Comparison of ENCODE assay signal across 8 cellular contexts in genomic region chr7:22782616-22783232, GRCh38. TPM values are rescaled to one million over a fixed set of nuclear protein-coding genes. Genes with fewer than 3 reads are reported as not detected.
DNase-seq lines count a peak whose midpoint lies in the region; ATAC-seq, FAIRE-seq and TF ChIP-seq lines count a peak whose summit lies in the region.

No MANE protein-coding gene starts in this region.

- H3K36me3 Mint-ChIP-seq in H9 (ENCODE audit: insufficient read depth in 1 of 3, low read depth in 3 of 3) (peaks cover 0 to 2% (median 0%) of the 10 kb centered on the region in 3 experiments; a peak in 2 of 7 replicates), WTC11 (no peaks in the 10 kb centered on the region)

- H3K27me3 Mint-ChIP-seq in H9 (ENCODE audit: low read depth) (no peaks in the 10 kb centered on the region), WTC11 (ENCODE audit: low read depth) (no peaks in the 10 kb centered on the region)

- H3K4me1 ChIP-seq in H9 (ENCODE audit: insufficient read depth, low read length) (no peaks in the 10 kb centered on the region; the same call in 1 of the 2 replicates), HepG2 (ENCODE audit: insufficient read depth, low read length) (peaks cover 55% of the 10 kb centered on the region)

- no peak overlapping the region for H4K8ac ChIP-seq in H9 (replicated peaks; ENCODE audit: insufficient read length, low read depth, low read length)

- H3K23ac ChIP-seq in H9 (ENCODE audit: insufficient read length, low read depth, low read length) = no peak overlapping the region

- no peak overlapping the region for H3K4ac ChIP-seq in H9 (ENCODE audit: low read depth, low read length)

- no peak overlapping the region for H2BK5ac ChIP-seq in H9 (ENCODE audit: insufficient read length, low read length)

- no peak overlapping the region for H2BK120ac ChIP-seq in H9 (ENCODE audit: low read depth, low read length, poor library complexity, severe bottlenecking)

- DNase-seq in GM10248 (ENCODE audit: extremely low spot score) (peak; percentile 84), H9 (peak; percentile 77), NCI-H1092 (lab: John Stamatoyannopoulos, UW) (peak; percentile 34), WTC11 (ENCODE audit: low spot score) (peak; percentile 84), cardiac fibroblast (ENCODE audit: low read depth in 2 of 2) (peak; percentile 54 to 77), HepG2 (ENCODE audit: low spot score) (peak; percentile 44)
- peak; percentile 47 for DNase-seq in stimulated activated CD8-positive, alpha-beta memory T cell treated with anti-CD3 and anti-CD28 coated beads, Interleukin-15, amount 100 ng/mL, for 24 hours (ENCODE audit: low read depth)

- H3K79me2 ChIP-seq in H9 (ENCODE audit: insufficient read depth, low read length) = no peaks in the 10 kb centered on the region
- H3K79me2 ChIP-seq in HepG2 (ENCODE audit: insufficient read depth, low read length) = no peaks in the 10 kb centered on the region

- H4K20me1 ChIP-seq in H9 (ENCODE audit: control insufficient read depth, insufficient read depth, insufficient read length) = no peaks in the 10 kb centered on the region
- H4K20me1 ChIP-seq in HepG2 (ENCODE audit: insufficient read depth, low read length) = no peaks in the 10 kb centered on the region

- no CpG with 5 or more reads among the region's 7 CpGs for WGBS in H9 (ENCODE audit: extremely low coverage, insufficient read length, low lambda C conversion rate)
- 45% methylated on average over 7 of the region's 7 CpGs for WGBS in HepG2 (ENCODE audit: low lambda C conversion rate)

- no peak overlapping the region for H2AK5ac ChIP-seq in H9 (ENCODE audit: insufficient read length, low read length)

- TF ChIP-seq RAD21 in HepG2 (CRISPR knock-in tag; IDR thresholded peaks at IDR 0.05) = peak; percentile 50; the same call in 1 of the 2 replicates

- H3K23me2 ChIP-seq in H9 (ENCODE audit: insufficient read length, low read depth, low read length, poor library complexity, severe bottlenecking) = no peaks in the 10 kb centered on the region

- no peak overlapping the region for H3T11ph ChIP-seq in H9 (ENCODE audit: low read length)

- no peak overlapping the region for H3K18ac ChIP-seq in H9 (ENCODE audit: insufficient read length, low read depth, low read length)

- BruUV-seq in HepG2 (replicated peaks; lab: Mats Ljungman, UMichigan) = no TSS peak

- POLR2A ChIA-PET in GM10248 (lab: Yijun Ruan, JAX) (no interaction called here), WTC11 (lab: Charles Lee) (no interaction called here), HepG2 (lab: Yijun Ruan, JAX) (no interaction called here)

- H3K9me3 Mint-ChIP-seq in H9 = no peaks in the 10 kb centered on the region
- peaks cover 6% of the 10 kb centered on the region for H3K9me3 Mint-ChIP-seq in WTC11

- no peak overlapping the region for H2BK20ac ChIP-seq in H9 (ENCODE audit: low read depth, low read length, poor library complexity, severe bottlenecking)

- intact Hi-C loops in HepG2 (cut with micrococcal nuclease; ENCODE audit: unreplicated experiment) = loop anchor here (5.0 kb wide), 1 partner anchor 55 kb away; the partner anchor contains the start of gene IL6

- no peak for FAIRE-seq in HepG2 (lab: Jason Lieb, UNC)

- no peak overlapping the region for H3K56ac ChIP-seq in H9 (ENCODE audit: insufficient read length, low read depth, low read length)

- in situ Hi-C loops in HepG2 (cut with HindIII; ENCODE audit: extremely low pct_ligation_motif_present, low pct_unique_long_range_greater_than_20kb) = no loop called here

- H3K27me3 ChIP-seq in H9 (ENCODE audit: insufficient read depth, low read length) = no peaks in the 10 kb centered on the region
- H3K27me3 ChIP-seq in HepG2 (ENCODE audit: control insufficient read depth in 1 of 2, insufficient read depth in 2 of 2, low read length in 2 of 2) = no peaks in the 10 kb centered on the region

- H2BK12ac ChIP-seq in H9 (ENCODE audit: insufficient read length, low read depth, low read length) = no peak overlapping the region

- TF ChIP-seq CTCF in GM10248 (IDR thresholded peaks at IDR 0.05; ENCODE audit: control extremely low read depth, extremely low read depth, low read depth, missing control alignments) = peak; percentile 87
- peak; percentile 92 for TF ChIP-seq CTCF in H9 (conservative IDR thresholded peaks at IDR 0.05)
- peak; percentile 73 for TF ChIP-seq CTCF in WTC11 (IDR thresholded peaks at IDR 0.05)
- TF ChIP-seq CTCF in cardiac fibroblast (IDR thresholded peaks at IDR 0.05; ENCODE audit: low read depth, low read length) = peak; percentile 92
- TF ChIP-seq CTCF in HepG2 (CRISPR knock-in tag; IDR thresholded peaks at IDR 0.05) = peak; percentile 68

- H3K9ac ChIP-seq in H9 (ENCODE audit: extremely low read depth, insufficient read length, low read length) (no peak overlapping the region), HepG2 (ENCODE audit: insufficient read depth, low read depth, low read length) (no peak overlapping the region)

- TF ChIP-seq POLR2A in HepG2 (IDR thresholded peaks at IDR 0.05; ENCODE audit: insufficient read depth in 1 of 2, low read depth in 2 of 2, low read length in 2 of 2) = no peak

- no peak overlapping the region for H4K91ac ChIP-seq in H9 (ENCODE audit: insufficient read length, low read depth, low read length)

- H3K9me3 ChIP-seq in H9 (ENCODE audit: control insufficient read depth, low read depth, low read length) (no peaks in the 10 kb centered on the region), HepG2 (ENCODE audit: low read length) (no peaks in the 10 kb centered on the region)

- no peaks in the 10 kb centered on the region for H3K79me1 ChIP-seq in H9 (ENCODE audit: insufficient read depth, low read depth, low read length, poor library complexity, severe bottlenecking)

- H3K36me3 ChIP-seq in HepG2 (replicated peaks in 1 of 2; ENCODE audit: control insufficient read depth in 1 of 2, insufficient read depth in 2 of 2, low read length in 2 of 2) = no peaks in the 10 kb centered on the region

- H3K27ac ChIP-seq in H9 (ENCODE audit: insufficient read length, low read depth, low read length) (no peak overlapping the region), HepG2 (ENCODE audit: extremely low read length, insufficient read depth, low read length) (no peak overlapping the region)

- CTCF ChIA-PET in GM10248 (lab: Yijun Ruan, JAX) (interaction anchor here (0.6 to 5.8 kb wide), 41 partner anchors 8 to 293 kb away, joined by 3 to 92 read pairs (median 4); partner anchors contain the start of genes IL6 and TOMM7), WTC11 (lab: Charles Lee) (interaction anchor here (0.5 to 2.0 kb wide), 50 partner anchors 8 to 744 kb away, joined by 3 to 52 read pairs (median 4); partner anchors contain the start of genes IL6 and TOMM7), HepG2 (lab: Yijun Ruan, JAX; ENCODE audit: low intra/inter-chr PET ratio, low total read pairs) (interaction anchor here (1.1 to 2.1 kb wide), 2 partner anchors 57 to 223 kb away, joined by 3 to 6 read pairs; no protein-coding TSS in a partner anchor)

- TF ChIP-seq EP300 in HepG2 (IDR thresholded peaks at IDR 0.05; ENCODE audit: low read depth in 2 of 2, low read length in 2 of 2) = no peak
- TF ChIP-seq EP300 in HepG2 (CRISPR knock-in tag; IDR thresholded peaks at IDR 0.05; ENCODE audit: borderline replicate concordance) = no peak

- H2AFZ ChIP-seq in H9 (ENCODE audit: low read length) = no peak overlapping the region
- no peak overlapping the region for H2AFZ ChIP-seq in HepG2 (ENCODE audit: low read length)

- no peak overlapping the region for H3K4me2 ChIP-seq in H9 (ENCODE audit: insufficient read depth, insufficient read length, low read length)
- H3K4me2 ChIP-seq in HepG2 (ENCODE audit: low read depth, low read length) = peak overlapping the region; percentile 6; the same call in 1 of the 2 replicates

- H3K27ac Mint-ChIP-seq in H9 (no peak overlapping the region), WTC11 (no peak overlapping the region)

- H3K4me3 Mint-ChIP-seq in H9 = no peak overlapping the region
- no peak overlapping the region for H3K4me3 Mint-ChIP-seq in WTC11

- H3K4me1 Mint-ChIP-seq in H9 = peaks cover 4 to 9% of the 10 kb centered on the region in 2 experiments; a peak in 2 of 4 replicates
- peaks cover 17% of the 10 kb centered on the region for H3K4me1 Mint-ChIP-seq in WTC11

- H3K14ac ChIP-seq in H9 (ENCODE audit: insufficient read depth, low read length) = no peak overlapping the region

- H3K4me3 ChIP-seq in cardiac fibroblast (replicated peaks in 1 of 2; ENCODE audit: low read depth in 2 of 2, low read length in 2 of 2) (no peak overlapping the region), HepG2 (replicated peaks in 1 of 3; ENCODE audit: insufficient read depth in 1 of 3, low read depth in 2 of 3, low read length in 3 of 3) (no peak overlapping the region)

- H2BK15ac ChIP-seq in H9 (ENCODE audit: low read depth, low read length) = no peak overlapping the region

- ATAC-seq in WTC11 = peak; percentile 96
- ATAC-seq in HepG2 = peak; percentile 30
- ATAC-seq in GM21576 (IDR thresholded peaks at IDR 0.05; ENCODE audit: unreplicated experiment) = no peak

- H4K5ac ChIP-seq in H9 (ENCODE audit: insufficient read length, low read depth, low read length) = no peak overlapping the region

RNA-seq across cellular contexts. Expression of gene TOMM7, which starts 39.9 kb away (rescaled TPM):
- total RNA-seq in H9 (2021) (368 and 400 TPM in 2 replicates), WTC11 (2021) (500 to 506 TPM (median 502 TPM) in 3 replicates), HepG2 (2016; rRNA removed; fragmentation: Illumina TruSeq; extraction: Trizol) (251 and 352 TPM in 2 replicates)
- total RNA-seq in HepG2 (2016; cell fraction: cytosol; rRNA removed; fragmentation: Illumina TruSeq; extraction: Trizol; ENCODE audit: low read depth) = 240 and 298 TPM in 2 replicates
- total RNA-seq in HepG2 (2016; cell fraction: insoluble cytoplasmic fraction; rRNA removed; fragmentation: Illumina TruSeq; extraction: Trizol) = 254 and 324 TPM in 2 replicates
- 330 and 358 TPM in 2 replicates for total RNA-seq in HepG2 (2016; cell fraction: membrane; rRNA removed; fragmentation: Illumina TruSeq; extraction: Trizol)
- total RNA-seq in HepG2 (2016; cell fraction: nucleus; rRNA removed; fragmentation: Illumina TruSeq; extraction: Trizol) = 87.9 and 93.9 TPM in 2 replicates
- polyA plus RNA-seq in HepG2 (2011; rRNA removed) = 328 and 369 TPM in 2 replicates
- 127 and 129 TPM in 2 replicates for polyA plus RNA-seq in HepG2 (2011; cell fraction: cytosol; rRNA removed)
- polyA plus RNA-seq in HepG2 (2011; cell fraction: nucleus; rRNA removed) = 34.6 and 47.7 TPM in 2 replicates
- polyA plus RNA-seq in HepG2 (2012) = 309 and 319 TPM in 2 replicates
- polyA plus RNA-seq in HepG2 (2016; cell fraction: cytosol; fragmentation: Illumina TruSeq; extraction: Trizol; ENCODE audit: low read depth) = 336 and 479 TPM in 2 replicates
- 318 and 360 TPM in 2 replicates for polyA plus RNA-seq in HepG2 (2016; cell fraction: insoluble cytoplasmic fraction; fragmentation: Illumina TruSeq; extraction: Trizol; ENCODE audit: low read depth)
- 372 and 511 TPM in 2 replicates for polyA plus RNA-seq in HepG2 (2016; cell fraction: membrane; fragmentation: Illumina TruSeq; extraction: Trizol; ENCODE audit: low read depth)
- 176 and 184 TPM in 2 replicates for polyA plus RNA-seq in HepG2 (2016; cell fraction: nucleus; fragmentation: Illumina TruSeq; extraction: Trizol; ENCODE audit: insufficient read depth, low read depth)
- polyA minus RNA-seq in HepG2 (2011; rRNA and poly(A)+ RNA removed; ENCODE audit: low replicate concordance) = 115 and 385 TPM in 2 replicates
- polyA minus RNA-seq in HepG2 (2011; cell fraction: cytosol; rRNA and poly(A)+ RNA removed) = 16.5 and 34.8 TPM in 2 replicates
- 30.5 and 32.2 TPM in 2 replicates for polyA minus RNA-seq in HepG2 (2011; cell fraction: nucleus; rRNA and poly(A)+ RNA removed)

RNA-seq across cellular contexts. Expression of gene IL6, which starts 55.7 kb away (rescaled TPM):
- total RNA-seq in H9 (2021) (0.44 and 0.85 TPM in 2 replicates), WTC11 (2021) (0.27 to 0.71 TPM (median 0.52 TPM) in 3 replicates), HepG2 (2016; rRNA removed; fragmentation: Illumina TruSeq; extraction: Trizol) (not detected in 2 replicates)
- not detected in 2 replicates for total RNA-seq in HepG2 (2016; cell fraction: cytosol; rRNA removed; fragmentation: Illumina TruSeq; extraction: Trizol; ENCODE audit: low read depth)
- total RNA-seq in HepG2 (2016; cell fraction: insoluble cytoplasmic fraction; rRNA removed; fragmentation: Illumina TruSeq; extraction: Trizol) = not detected in 2 replicates
- total RNA-seq in HepG2 (2016; cell fraction: membrane; rRNA removed; fragmentation: Illumina TruSeq; extraction: Trizol) = not detected in 2 replicates
- not detected in 2 replicates for total RNA-seq in HepG2 (2016; cell fraction: nucleus; rRNA removed; fragmentation: Illumina TruSeq; extraction: Trizol)
- not detected in 2 replicates for polyA plus RNA-seq in HepG2 (2011; rRNA removed)
- not detected in 2 replicates for polyA plus RNA-seq in HepG2 (2011; cell fraction: cytosol; rRNA removed)
- polyA plus RNA-seq in HepG2 (2011; cell fraction: nucleus; rRNA removed) = not detected in 2 replicates
- polyA plus RNA-seq in HepG2 (2012) = not detected in 2 replicates
- not detected in 2 replicates for polyA plus RNA-seq in HepG2 (2016; cell fraction: cytosol; fragmentation: Illumina TruSeq; extraction: Trizol; ENCODE audit: low read depth)
- not detected in 2 replicates for polyA plus RNA-seq in HepG2 (2016; cell fraction: insoluble cytoplasmic fraction; fragmentation: Illumina TruSeq; extraction: Trizol; ENCODE audit: low read depth)
- polyA plus RNA-seq in HepG2 (2016; cell fraction: membrane; fragmentation: Illumina TruSeq; extraction: Trizol; ENCODE audit: low read depth) = not detected in 2 replicates
- not detected in 2 replicates for polyA plus RNA-seq in HepG2 (2016; cell fraction: nucleus; fragmentation: Illumina TruSeq; extraction: Trizol; ENCODE audit: insufficient read depth, low read depth)
- 3.8 TPM in 1 of 2 replicates, not detected in the other for polyA minus RNA-seq in HepG2 (2011; rRNA and poly(A)+ RNA removed; ENCODE audit: low replicate concordance)
- polyA minus RNA-seq in HepG2 (2011; cell fraction: cytosol; rRNA and poly(A)+ RNA removed) = not detected in 2 replicates
- not detected in 2 replicates for polyA minus RNA-seq in HepG2 (2011; cell fraction: nucleus; rRNA and poly(A)+ RNA removed)

Comparison
In these comparisons a context has a peak if more than half of its experiments do, and no peak if none do; other contexts are left out.
1. DNase-seq: peak in every context shown above with its lines; median percentile 84 in GM10248; 84 in WTC11; 77 in H9; 66 in cardiac fibroblast; 47 in stimulated activated CD8-positive, alpha-beta memory T cell treated with anti-CD3 and anti-CD28 coated beads, Interleukin-15, amount 100 ng/mL, for 24 hours; 44 in HepG2; 34 in NCI-H1092.